Comparison of ENCODE assay signal across 2 cellular contexts in the genomic region with DNA sequence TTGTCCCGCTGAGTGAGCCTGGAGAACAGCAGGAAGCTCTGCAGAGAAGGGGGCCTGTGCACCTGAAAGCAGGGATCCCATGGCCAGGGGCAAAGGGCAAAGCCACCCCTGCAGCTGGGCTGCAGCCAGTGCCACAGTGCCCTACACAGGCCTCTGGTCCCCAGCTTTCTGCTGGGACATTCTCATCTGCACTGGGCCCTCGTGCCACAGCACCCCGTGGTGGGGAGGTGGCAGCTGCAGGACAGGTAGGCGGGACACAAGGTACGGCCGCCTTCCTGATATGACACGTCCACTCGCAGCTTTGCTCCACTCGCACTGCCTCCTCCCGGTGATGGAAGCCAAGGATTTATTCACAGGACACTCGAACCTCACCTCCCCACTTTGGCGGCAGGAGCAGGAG.
TF ChIP-seq lines count a peak whose summit lies in the region.

No MANE protein-coding gene starts in this region.

TF ChIP-seq in IMR-90, 13 proteins besides CTCF, POLR2A, EP300 and RAD21:
- no peak for TF ChIP-seq CEBPB (IDR thresholded peaks at IDR 0.05; ENCODE audit: low read depth, low read length)
- TF ChIP-seq MXI1 (IDR thresholded peaks at IDR 0.05; ENCODE audit: borderline replicate concordance, low read depth, low read length) = no peak
- no peak for TF ChIP-seq BHLHE40 (IDR thresholded peaks at IDR 0.05; ENCODE audit: low read depth, low read length)
- TF ChIP-seq RFX5 (IDR thresholded peaks at IDR 0.05; ENCODE audit: low read depth, low read length) = no peak
- TF ChIP-seq, protein P1, sequence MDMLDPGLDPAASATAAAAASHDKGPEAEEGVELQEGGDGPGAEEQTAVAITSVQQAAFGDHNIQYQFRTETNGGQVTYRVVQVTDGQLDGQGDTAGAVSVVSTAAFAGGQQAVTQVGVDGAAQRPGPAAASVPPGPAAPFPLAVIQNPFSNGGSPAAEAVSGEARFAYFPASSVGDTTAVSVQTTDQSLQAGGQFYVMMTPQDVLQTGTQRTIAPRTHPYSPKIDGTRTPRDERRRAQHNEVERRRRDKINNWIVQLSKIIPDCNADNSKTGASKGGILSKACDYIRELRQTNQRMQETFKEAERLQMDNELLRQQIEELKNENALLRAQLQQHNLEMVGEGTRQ (IDR thresholded peaks at IDR 0.05; ENCODE audit: low read depth, low read length) = no peak
- TF ChIP-seq CHD1 (IDR thresholded peaks at IDR 0.05; ENCODE audit: low read depth, low read length) = no peak
- TF ChIP-seq FOS (IDR thresholded peaks at IDR 0.05; ENCODE audit: low read depth, low read length) = no peak
- TF ChIP-seq MAZ (IDR thresholded peaks at IDR 0.05; ENCODE audit: borderline replicate concordance, low read depth, low read length) = no peak
- TF ChIP-seq SMC3 (IDR thresholded peaks at IDR 0.05; ENCODE audit: low read depth, low read length) = no peak
- no peak for TF ChIP-seq RCOR1 (IDR thresholded peaks at IDR 0.05; ENCODE audit: insufficient replicate concordance, low read length)
- no peak for TF ChIP-seq MAFK (IDR thresholded peaks at IDR 0.05; ENCODE audit: low read depth, low read length)
- TF ChIP-seq, protein P2, sequence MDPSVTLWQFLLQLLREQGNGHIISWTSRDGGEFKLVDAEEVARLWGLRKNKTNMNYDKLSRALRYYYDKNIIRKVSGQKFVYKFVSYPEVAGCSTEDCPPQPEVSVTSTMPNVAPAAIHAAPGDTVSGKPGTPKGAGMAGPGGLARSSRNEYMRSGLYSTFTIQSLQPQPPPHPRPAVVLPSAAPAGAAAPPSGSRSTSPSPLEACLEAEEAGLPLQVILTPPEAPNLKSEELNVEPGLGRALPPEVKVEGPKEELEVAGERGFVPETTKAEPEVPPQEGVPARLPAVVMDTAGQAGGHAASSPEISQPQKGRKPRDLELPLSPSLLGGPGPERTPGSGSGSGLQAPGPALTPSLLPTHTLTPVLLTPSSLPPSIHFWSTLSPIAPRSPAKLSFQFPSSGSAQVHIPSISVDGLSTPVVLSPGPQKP (IDR thresholded peaks at IDR 0.05; ENCODE audit: borderline replicate concordance, low read depth, low read length) = no peak
- no peak for TF ChIP-seq NFE2L2 (IDR thresholded peaks at IDR 0.05; ENCODE audit: low read depth, low read length)

TF ChIP-seq in H1, 55 proteins besides CTCF, POLR2A, EP300 and RAD21:
- no peak for TF ChIP-seq NRF1 (IDR thresholded peaks at IDR 0.05; ENCODE audit: low read depth, low read length)
- TF ChIP-seq SAP30 (IDR thresholded peaks at IDR 0.05; ENCODE audit: insufficient read depth, insufficient replicate concordance, low read length) = no peak
- TF ChIP-seq CTBP2 (IDR thresholded peaks at IDR 0.05; ENCODE audit: borderline replicate concordance, insufficient read depth, insufficient read length, low read length) = no peak
- no peak for TF ChIP-seq KDM1A (IDR thresholded peaks at IDR 0.05; ENCODE audit: borderline replicate concordance, low read length)
- TF ChIP-seq SIRT6 (IDR thresholded peaks at IDR 0.05; ENCODE audit: low read length) = no peak
- no peak for TF ChIP-seq FOSL1 (IDR thresholded peaks at IDR 0.05; ENCODE audit: insufficient read depth, low read depth, low read length)
- TF ChIP-seq ASH2L (IDR thresholded peaks at IDR 0.05; ENCODE audit: low read length) = no peak
- TF ChIP-seq YY1 (IDR thresholded peaks at IDR 0.05; ENCODE audit: low read depth, low read length) = no peak
- TF ChIP-seq TAF7 (optimal IDR thresholded peaks at IDR 0.05; ENCODE audit: borderline replicate concordance, low read depth, low read length) = no peak
- TF ChIP-seq BACH1 (IDR thresholded peaks at IDR 0.05; ENCODE audit: low read length) = no peak
